Comparison of ENCODE assay signal across 22 cellular contexts in the genomic region with DNA sequence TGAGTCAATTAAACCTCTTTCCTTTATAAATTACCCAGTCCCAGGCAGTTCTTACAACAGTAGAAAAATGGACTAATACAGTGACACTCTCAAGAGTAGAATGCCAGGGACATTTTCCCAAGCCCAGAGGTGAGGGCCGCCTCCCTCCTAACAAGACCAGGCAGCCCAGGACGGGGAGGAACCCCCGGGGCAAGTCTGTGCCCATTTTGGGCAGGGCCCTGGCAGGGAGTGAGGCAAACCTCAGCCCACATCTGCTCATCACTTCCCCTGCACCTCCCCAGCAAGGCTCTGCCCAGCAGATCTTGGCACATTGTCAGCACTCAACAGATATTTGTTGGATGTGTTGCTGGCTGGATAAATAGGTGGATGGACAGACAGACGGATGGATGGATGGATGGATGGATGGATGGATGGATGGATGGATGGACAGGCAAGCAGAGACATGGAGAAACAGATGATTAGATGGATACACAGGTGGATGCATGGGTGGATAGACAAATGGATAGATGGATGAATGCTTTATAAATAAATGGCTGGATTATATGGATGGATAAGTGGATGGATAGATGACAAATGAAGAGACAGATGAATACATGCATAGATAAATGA.
DNase-seq lines count a peak whose midpoint lies in the region; TF ChIP-seq lines count a peak whose summit lies in the region.
"Had no signal": no experiment of that assay in that cellular context is flagged by ENCODE, and none has a peak within 500 bp of the region (broad histone marks: within the 10 kb centered on the region; RNA-seq: fewer than 3 reads in every experiment).

No MANE protein-coding gene starts in this region.

- DNase-seq in DMS 273 treated with DMSO at 0.1 percent for 48 hours (lab: John Stamatoyannopoulos, UW): peak; percentile 14
- DNase-seq in NCI-H1694 treated with DMSO at 0.1 percent for 48 hours (lab: John Stamatoyannopoulos, UW): peak; percentile 88
- peak; percentile 99 for DNase-seq in epithelial cell of esophagus (ENCODE audit: low read depth)
- DNase-seq in lower leg skin (ENCODE audit: low spot score in 2 of 2): peak; percentile 54 to 90
- DNase-seq in T1000 (lab: John Stamatoyannopoulos, UW): no peak
- DNase-seq in activated naive CD4-positive, alpha-beta T cell treated with anti-CD3 and anti-CD28 coated beads for 36 hours: no peak
- no peak for DNase-seq in NOMO-1 treated with DMSO at 0.1 percent for 48 hours (lab: John Stamatoyannopoulos, UW; ENCODE audit: unreplicated experiment)
- DNase-seq: activated CD4-positive, alpha-beta T cell treated with anti-CD3 and anti-CD28 coated beads, Interleukin-2, amount 50 U/mL, for 1 hour; aorta; CD4-positive, alpha-beta memory T cell; central memory CD4-positive, alpha-beta T cell; dermis blood vessel endothelial cell; IMR-90; midbrain; natural killer cell; NCI-H1105 treated with DMSO at 0.1 percent for 48 hours; NCI-H2107; stimulated activated CD4-positive, alpha-beta T cell treated with anti-CD3 and anti-CD28 coated beads, Interleukin-4, amount 100 ng/mL, for 4 hours; stimulated activated naive CD4-positive, alpha-beta T cell had no signal

- CTCF ChIA-PET in activated naive CD4-positive, alpha-beta T cell treated with anti-CD3 and anti-CD28 coated beads for 36 hours (lab: Charles Lee): no interaction called here

- intact Hi-C loops in lower leg skin (cut with DNase I; ENCODE audit: low total_unique reads): no loop called here
- intact Hi-C loops in activated naive CD4-positive, alpha-beta T cell treated with anti-CD3 and anti-CD28 coated beads for 36 hours (cut with micrococcal nuclease): no loop called here

- H3K9me3 Mint-ChIP-seq in activated naive CD4-positive, alpha-beta T cell treated with anti-CD3 and anti-CD28 coated beads for 36 hours: no peaks in the 10 kb centered on the region
- H3K9me3 Mint-ChIP-seq: activated naive CD4-positive, alpha-beta T cell treated with anti-CD3 and anti-CD28 coated beads, Interleukin-2, amount 50 U/mL, for 72 hours; activated T-helper 1 cell treated with anti-CD3 and anti-CD28 coated beads, Interleukin-12 subunit alpha, Interleukin-12 subunit beta, Interleukin-2, Interleukin-4 antibody, amounts not matched to agents 30 ng/mL and 10 ng/mL and 1 ng/mL, durations not matched to agents 14 hours and 24 hours and 36 hours; natural killer cell had no signal

- no peak overlapping the region for H3K4me3 ChIP-seq in epithelial cell of esophagus (ENCODE audit: low read length)
- H3K4me3 ChIP-seq in lower leg skin (ENCODE audit: low read depth, poor library complexity, severe bottlenecking): no peak overlapping the region
- H3K4me3 ChIP-seq: thoracic aorta had no signal

- 27 to 43% methylated on average over 4 of the region's 4 CpGs for WGBS in lower leg skin, 2 donors

- H3K27me3 Mint-ChIP-seq in activated naive CD4-positive, alpha-beta T cell treated with anti-CD3 and anti-CD28 coated beads for 36 hours (ENCODE audit: low read depth): peaks cover 5% of the 10 kb centered on the region

- TF ChIP-seq CTCF in epithelial cell of esophagus (IDR thresholded peaks at IDR 0.05; ENCODE audit: insufficient read depth, low read depth, low read length, missing control alignments): no peak
- TF ChIP-seq CTCF in lower leg skin (IDR thresholded peaks at IDR 0.05): no peak

- no peaks in the 10 kb centered on the region for H3K36me3 Mint-ChIP-seq in activated naive CD4-positive, alpha-beta T cell treated with anti-CD3 and anti-CD28 coated beads for 36 hours (ENCODE audit: low read depth)
- H3K36me3 Mint-ChIP-seq: activated naive CD4-positive, alpha-beta T cell treated with anti-CD3 and anti-CD28 coated beads, Interleukin-2, amount 50 U/mL, for 72 hours; CD4-positive, alpha-beta memory T cell; natural killer cell had no signal

- H3K4me3 Mint-ChIP-seq in activated naive CD4-positive, alpha-beta T cell treated with anti-CD3 and anti-CD28 coated beads for 36 hours: no peak overlapping the region
- H3K4me3 Mint-ChIP-seq: activated T-helper 1 cell treated with anti-CD3 and anti-CD28 coated beads, Interleukin-12 subunit alpha, Interleukin-12 subunit beta, Interleukin-2, Interleukin-4 antibody, amounts not matched to agents 30 ng/mL and 10 ng/mL and 1 ng/mL, durations not matched to agents 14 hours and 24 hours and 36 hours; CD4-positive, alpha-beta memory T cell; natural killer cell had no signal

- H3K27ac Mint-ChIP-seq in activated naive CD4-positive, alpha-beta T cell treated with anti-CD3 and anti-CD28 coated beads for 36 hours: no peak overlapping the region
- H3K27ac Mint-ChIP-seq: activated naive CD4-positive, alpha-beta T cell treated with anti-CD3 and anti-CD28 coated beads, Interleukin-2, amount 50 U/mL, for 72 hours; activated T-helper 1 cell treated with anti-CD3 and anti-CD28 coated beads, Interleukin-12 subunit alpha, Interleukin-12 subunit beta, Interleukin-2, Interleukin-4 antibody, amounts not matched to agents 30 ng/mL and 10 ng/mL and 1 ng/mL, durations not matched to agents 14 hours and 24 hours and 36 hours; natural killer cell had no signal

- no peak for TF ChIP-seq POLR2A in lower leg skin (IDR thresholded peaks at IDR 0.05)

- peaks cover 10% of the 10 kb centered on the region for H3K4me1 Mint-ChIP-seq in activated naive CD4-positive, alpha-beta T cell treated with anti-CD3 and anti-CD28 coated beads for 36 hours (ENCODE audit: low read depth)

Comparison
In these comparisons a context has a peak if more than half of its experiments do, and no peak if none do; other contexts are left out.
1. DNase-seq: peak in DMS 273 treated with DMSO at 0.1 percent for 48 hours (single experiment), NCI-H1694 treated with DMSO at 0.1 percent for 48 hours (single experiment), epithelial cell of esophagus (single experiment) and lower leg skin (2 of 2); none in T1000 (single experiment), activated naive CD4-positive, alpha-beta T cell treated with anti-CD3 and anti-CD28 coated beads for 36 hours (single experiment) and NOMO-1 treated with DMSO at 0.1 percent for 48 hours (single experiment).